8 cellular contexts compared by ENCODE assay signal in genomic region chr4:84582302-84582987, GRCh38.
DNase-seq lines count a peak whose midpoint lies in the region; ATAC-seq lines count a peak whose summit lies in the region.

No MANE protein-coding gene starts in this region.

- H3K27me3 ChIP-seq in BLaER1, result peaks cover 49% of the 10 kb centered on the region

- peak overlapping the region; percentile 83 for H3K4me2 ChIP-seq in BLaER1

- H3K9ac ChIP-seq in BLaER1, result no peak overlapping the region

- DNase-seq in HK-2 (ENCODE audit: unreplicated experiment) (peak; percentile 95), NOMO-1 treated with dmso at 0.1 percent for 144 hours (lab: John Stamatoyannopoulos, UW; ENCODE audit: unreplicated experiment) (peak; percentile 36), epidermal melanocyte (ENCODE audit: insufficient read length, low spot score) (peak; percentile 43), middle frontal gyrus (ENCODE audit: extremely low spot score, low spot score) (peak; percentile 60)
- peak; percentile 89 for DNase-seq in activated CD8-positive, alpha-beta memory T cell treated with anti-CD3 and anti-CD28 coated beads, Interleukin-2, amount 50 U/mL, for 48 hours
- DNase-seq in stimulated activated CD8-positive, alpha-beta memory T cell treated with anti-CD3 and anti-CD28 coated beads, Interleukin-15, amount 100 ng/mL, for 48 hours (ENCODE audit: low read depth in 2 of 2), result peak; percentile 59 to 66

- H3K4me3 ChIP-seq in BLaER1, result peak overlapping the region; percentile 70

- H3K4me1 ChIP-seq in BLaER1, result peaks cover 6% of the 10 kb centered on the region; the same call in 1 of the 2 replicates

- no peaks in the 10 kb centered on the region for H3K36me3 ChIP-seq in BLaER1

- ATAC-seq in GM19455 (IDR thresholded peaks at IDR 0.05; ENCODE audit: unreplicated experiment), result peak; percentile 73

- H3K27ac ChIP-seq in BLaER1, result no peak overlapping the region

- H4K20me1 ChIP-seq in BLaER1, result no peaks in the 10 kb centered on the region

- H3K9me3 ChIP-seq in BLaER1, result peaks cover 12% of the 10 kb centered on the region

Comparison
In these comparisons a context has a peak if more than half of its experiments do, and no peak if none do; other contexts are left out.
1. DNase-seq: peak in every context shown above with its lines; median percentile 95 in HK-2; 89 in activated CD8-positive, alpha-beta memory T cell treated with anti-CD3 and anti-CD28 coated beads, Interleukin-2, amount 50 U/mL, for 48 hours; 62 in stimulated activated CD8-positive, alpha-beta memory T cell treated with anti-CD3 and anti-CD28 coated beads, Interleukin-15, amount 100 ng/mL, for 48 hours; 60 in middle frontal gyrus; 43 in epidermal melanocyte; 36 in NOMO-1 treated with dmso at 0.1 percent for 144 hours.